Comparison of ENCODE assay signal across 8 cellular contexts in the genomic region with DNA sequence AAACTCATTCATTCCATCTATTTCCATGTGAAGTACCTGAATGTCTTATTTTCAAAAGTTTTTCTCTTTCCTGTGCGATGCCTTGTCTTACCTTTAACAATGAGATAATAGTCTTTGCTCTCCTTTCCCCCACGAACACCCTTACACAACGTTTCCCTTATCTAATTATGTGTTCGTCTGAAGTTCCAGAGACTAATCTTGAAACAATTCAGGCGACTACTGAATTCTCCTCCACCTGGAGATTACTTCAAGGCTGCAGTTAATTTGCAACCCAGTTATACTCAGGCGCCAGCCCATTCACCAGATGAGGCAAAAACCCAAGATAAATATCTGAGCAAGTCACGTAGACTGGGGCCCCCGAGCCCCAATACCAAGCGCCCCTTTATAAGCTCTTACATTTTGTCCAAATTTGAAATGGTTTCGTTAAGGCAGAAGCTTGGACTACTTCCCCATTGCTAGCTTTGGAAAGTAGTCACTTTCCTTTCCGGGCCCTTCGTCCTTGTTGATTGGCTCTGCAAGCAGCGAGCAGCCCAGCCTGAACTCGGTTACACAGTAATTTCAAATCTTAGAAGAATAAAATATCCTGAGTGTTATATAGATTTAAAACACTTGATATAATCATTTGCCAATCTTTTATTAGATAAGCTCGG. TPM values are rescaled to one million over a fixed set of nuclear protein-coding genes. Genes with fewer than 3 reads are reported as not detected.
A peak's percentile ranks its signal among the peaks of the same experiment; 100 is the strongest.
DNase-seq lines count a peak whose midpoint lies in the region; ATAC-seq and TF ChIP-seq lines count a peak whose summit lies in the region.

No MANE protein-coding gene starts in this region.

- H3K4me1 ChIP-seq in HEK293 (ENCODE audit: control insufficient read depth, insufficient read depth, low read length), result no peaks in the 10 kb centered on the region
- peaks cover 0 to 18% (median 11%) of the 10 kb centered on the region in 12 donors for H3K4me1 ChIP-seq in heart left ventricle

- H3K36me3 ChIP-seq in HEK293 (ENCODE audit: control insufficient read depth in 2 of 2, insufficient read depth in 1 of 2, low read length in 2 of 2) (no peaks in the 10 kb centered on the region), heart left ventricle (no peaks in the 10 kb centered on the region)

- peaks cover 24% of the 10 kb centered on the region for H3K36me3 Mint-ChIP-seq in activated T-helper 2 cell treated with anti-CD3 and anti-CD28 coated beads, Interferon-gamma antibody, Interleukin-2, Interleukin-4, amounts not matched to agents 10 μg/mL and 5 μg/mL and 100 μg/mL, durations not matched to agents 14 hours and 24 hours and 36 hours (ENCODE audit: low read depth)

- no peak overlapping the region for H3K27ac ChIP-seq in HEK293 (ENCODE audit: extremely low read depth, low read depth, low read length)
- H3K27ac ChIP-seq in heart left ventricle, result peak overlapping the region; percentile 93 to 99 (median 96)

- H3K27me3 ChIP-seq in heart left ventricle, result no peaks in the 10 kb centered on the region

- POLR2A ChIA-PET in HEK293 (lab: Yijun Ruan, JAX), result interaction anchor here (1.5 to 2.0 kb wide), 3 partner anchors 8 to 12 kb away, joined by 4 to 27 read pairs (median 13); no protein-coding TSS in a partner anchor

- intact Hi-C loops in activated T-helper 2 cell treated with anti-CD3 and anti-CD28 coated beads, Interferon-gamma antibody, Interleukin-2, Interleukin-4, amounts not matched to agents 10 μg/mL and 5 μg/mL and 100 μg/mL, durations not matched to agents 14 hours and 24 hours and 36 hours (cut with micrococcal nuclease), result loop anchor here (1.0 to 5.0 kb wide), 4 partner anchors 13 to 97 kb away; no protein-coding TSS in a partner anchor
- intact Hi-C loops in heart left ventricle (cut with DNase I) (loop anchor here in 5 of 10 donors (5.0 to 10.0 kb wide), 3 partner anchors 97 to 317 kb away; no protein-coding TSS in a partner anchor), sciatic nerve (cut with DNase I) (no loop called here)

- H3K27ac Mint-ChIP-seq in activated T-helper 2 cell treated with anti-CD3 and anti-CD28 coated beads, Interferon-gamma antibody, Interleukin-2, Interleukin-4, amounts not matched to agents 10 μg/mL and 5 μg/mL and 100 μg/mL, durations not matched to agents 14 hours and 24 hours and 36 hours, result peak overlapping the region; percentile 97

- CTCF ChIA-PET in HEK293 (lab: Yijun Ruan, JAX), result interaction anchor here (0.8 kb wide), 1 partner anchor 95 kb away, joined by 3 read pairs; no protein-coding TSS in a partner anchor

- in situ Hi-C loops in GM13977 (cut with MboI; ENCODE audit: low pct_unique_long_range_greater_than_20kb, low sequenced_read_pairs, unreplicated experiment), result no loop called here

- H3K4me3 ChIP-seq in HEK293 (ENCODE audit: low read depth, low read length), result peak overlapping the region; percentile 71
- H3K4me3 ChIP-seq in heart left ventricle, result peak overlapping the region; percentile 65 to 95 (median 78)

- peaks cover 26% of the 10 kb centered on the region for H3K9me3 Mint-ChIP-seq in activated T-helper 2 cell treated with anti-CD3 and anti-CD28 coated beads, Interferon-gamma antibody, Interleukin-2, Interleukin-4, amounts not matched to agents 10 μg/mL and 5 μg/mL and 100 μg/mL, durations not matched to agents 14 hours and 24 hours and 36 hours

- H3K4me1 Mint-ChIP-seq in activated T-helper 2 cell treated with anti-CD3 and anti-CD28 coated beads, Interferon-gamma antibody, Interleukin-2, Interleukin-4, amounts not matched to agents 10 μg/mL and 5 μg/mL and 100 μg/mL, durations not matched to agents 14 hours and 24 hours and 36 hours (ENCODE audit: low read depth), result peaks cover 48% of the 10 kb centered on the region

- TF ChIP-seq CTCF in GM13977 (IDR thresholded peaks at IDR 0.05; ENCODE audit: extremely low read depth, insufficient read depth, missing control alignments) (no peak), HEK293 (tag by site-specific recombination; IDR thresholded peaks at IDR 0.05) (no peak), heart left ventricle (IDR thresholded peaks at IDR 0.05) (no peak)

- no peaks in the 10 kb centered on the region for H3K27me3 Mint-ChIP-seq in activated T-helper 2 cell treated with anti-CD3 and anti-CD28 coated beads, Interferon-gamma antibody, Interleukin-2, Interleukin-4, amounts not matched to agents 10 μg/mL and 5 μg/mL and 100 μg/mL, durations not matched to agents 14 hours and 24 hours and 36 hours (ENCODE audit: low read depth)

- 26 to 40% (median 35%) methylated on average over 13 to 15 of the region's 15 CpGs for WGBS in heart left ventricle, 4 donors

- H3K9me3 ChIP-seq in HEK293 (ENCODE audit: control insufficient read depth, insufficient read depth, low read depth, low read length) (no peaks in the 10 kb centered on the region), heart left ventricle (peaks cover 0 to 7% (median 0%) of the 10 kb centered on the region in 12 donors)

- ATAC-seq in heart left ventricle (peak in 2 of 4 donors; percentile 21 to 27), sciatic nerve (peak; percentile 42)

- DNase-seq in GM13977 (ENCODE audit: low spot score) (peak; percentile 62), NCI-H1694 treated with DMSO at 0.1 percent for 48 hours (lab: John Stamatoyannopoulos, UW) (peak; percentile 53), heart left ventricle (peak in 4 of 5 donors; percentile 29 to 47 (median 33)), sciatic nerve (ENCODE audit: low spot score) (no peak), retina (no peak)
- peak; percentile 22 for DNase-seq in activated T-helper 2 cell treated with anti-CD3 and anti-CD28 coated beads, Interferon-gamma antibody, Interleukin-2, Interleukin-4, amounts not matched to agents 10 μg/mL and 5 μg/mL and 100 μg/mL, durations not matched to agents 14 hours and 24 hours and 36 hours (ENCODE audit: low spot score)
- no peak for DNase-seq in activated CD4-positive, CD25-positive, alpha-beta regulatory T cell treated with anti-CD3 and anti-CD28 coated beads, Interleukin-2, amount 50 U/mL, for 72 hours

- H3K4me3 Mint-ChIP-seq in activated T-helper 2 cell treated with anti-CD3 and anti-CD28 coated beads, Interferon-gamma antibody, Interleukin-2, Interleukin-4, amounts not matched to agents 10 μg/mL and 5 μg/mL and 100 μg/mL, durations not matched to agents 14 hours and 24 hours and 36 hours (ENCODE audit: low read depth), result peak overlapping the region; percentile 92

- no peak for TF ChIP-seq POLR2A in heart left ventricle (IDR thresholded peaks at IDR 0.05)

TF ChIP-seq in HEK293, 187 proteins besides CTCF, POLR2A, EP300 and RAD21:
- peak; percentile 93 for TF ChIP-seq ZNF335 (tag by site-specific recombination; conservative IDR thresholded peaks at IDR 0.05)
- TF ChIP-seq ZNF530 (tag by site-specific recombination; IDR thresholded peaks at IDR 0.05; ENCODE audit: low read depth), result no peak

RNA-seq across cellular contexts. Expression of a gene that starts 1.2 kb away (rescaled TPM):
- total RNA-seq in activated T-helper 2 cell treated with anti-CD3 and anti-CD28 coated beads, Interferon-gamma antibody, Interleukin-2, Interleukin-4, amounts not matched to agents 10 μg/mL and 5 μg/mL and 100 μg/mL, durations not matched to agents 14 hours and 24 hours and 36 hours, result 12.4 and 17.5 TPM in 2 replicates
- total RNA-seq in heart left ventricle (1 to 10 TPM; 2.0 to 8.2 (median 5.3) TPM), sciatic nerve (14.8 TPM)
- polyA plus RNA-seq in heart left ventricle, result 1 to 10 TPM; 3.2 to 4.4 TPM

Comparison
In these comparisons a context has a peak if more than half of its experiments do, and no peak if none do; other contexts are left out.
1. DNase-seq: peak in GM13977 (single experiment), NCI-H1694 treated with DMSO at 0.1 percent for 48 hours (single experiment), activated T-helper 2 cell treated with anti-CD3 and anti-CD28 coated beads, Interferon-gamma antibody, Interleukin-2, Interleukin-4, amounts not matched to agents 10 μg/mL and 5 μg/mL and 100 μg/mL, durations not matched to agents 14 hours and 24 hours and 36 hours (single experiment) and heart left ventricle (4 of 5); none in sciatic nerve (single experiment), retina (single experiment) and activated CD4-positive, CD25-positive, alpha-beta regulatory T cell treated with anti-CD3 and anti-CD28 coated beads, Interleukin-2, amount 50 U/mL, for 72 hours (single experiment).